29 cellular contexts compared by ENCODE assay signal in genomic region chr6:116359835-116360234, GRCh38.
"Had no signal": no experiment of that assay in that cellular context is flagged by ENCODE, and none has a peak within 500 bp of the region (broad histone marks: within the 10 kb centered on the region; RNA-seq: fewer than 3 reads in every experiment).

No MANE protein-coding gene starts in this region.

- ATAC-seq: effector memory CD8-positive, alpha-beta T cell; esophagus mucosa; foreskin keratinocyte; gastrocnemius medialis; gastroesophageal sphincter; heart left ventricle; heart right ventricle had no signal

- H3K27ac Mint-ChIP-seq: dendritic cell treated with granulocyte-macrophage colony-stimulating factor and Interleukin-4, amounts not matched to agents 40 ng/mL and 50 ng/mL, for 4 days; effector memory CD8-positive, alpha-beta T cell; endodermal cell had no signal

- H3K9me3 Mint-ChIP-seq: dendritic cell treated with granulocyte-macrophage colony-stimulating factor and Interleukin-4, amounts not matched to agents 40 ng/mL and 50 ng/mL, for 4 days; endodermal cell had no signal

- H3K27me3 Mint-ChIP-seq: dendritic cell treated with granulocyte-macrophage colony-stimulating factor and Interleukin-4, amounts not matched to agents 40 ng/mL and 50 ng/mL, for 4 days; effector memory CD8-positive, alpha-beta T cell had no signal

- H3K4me3 ChIP-seq: colonic mucosa, coronary artery, dorsolateral prefrontal cortex, esophagus muscularis mucosa, esophagus squamous epithelium, gastrocnemius medialis, gastroesophageal sphincter, heart left ventricle, heart right ventricle had no signal

- DNase-seq: colonic mucosa; cortex of kidney; dermis blood vessel endothelial cell; dorsolateral prefrontal cortex; effector CD4-positive, alpha-beta T cell; effector CD8-positive, alpha-beta T cell; effector memory CD4-positive, alpha-beta T cell; effector memory CD8-positive, alpha-beta T cell; endodermal cell; erythroblast; esophagus squamous epithelium; foreskin fibroblast; foreskin keratinocyte; foreskin melanocyte; gastrocnemius medialis; glutamatergic neuron; head of caudate nucleus; heart left ventricle; heart right ventricle had no signal

- H3K27ac ChIP-seq: colonic mucosa, coronary artery, dorsolateral prefrontal cortex, epithelial cell of prostate, esophagus muscularis mucosa, esophagus squamous epithelium, foreskin keratinocyte, gastrocnemius medialis, gastroesophageal sphincter, heart left ventricle, heart right ventricle had no signal

- H3K36me3 ChIP-seq: colonic mucosa, esophagus muscularis mucosa, esophagus squamous epithelium, gastrocnemius medialis, gastroesophageal sphincter, heart left ventricle, heart right ventricle had no signal

- H3K4me3 Mint-ChIP-seq: dendritic cell treated with granulocyte-macrophage colony-stimulating factor and Interleukin-4, amounts not matched to agents 40 ng/mL and 50 ng/mL, for 4 days; effector memory CD8-positive, alpha-beta T cell; endodermal cell had no signal

- FAIRE-seq: colon, endometrium, endothelial cell of umbilical vein, frontal cortex had no signal

- H3K9me3 ChIP-seq: colonic mucosa, esophagus muscularis mucosa, esophagus squamous epithelium, gastrocnemius medialis, gastroesophageal sphincter, heart left ventricle, heart right ventricle had no signal

- H3K4me1 ChIP-seq: colonic mucosa, esophagus muscularis mucosa, gastrocnemius medialis, gastroesophageal sphincter had no signal

- H3K27me3 ChIP-seq: colonic mucosa, dorsolateral prefrontal cortex, esophagus muscularis mucosa, esophagus squamous epithelium, foreskin keratinocyte, gastrocnemius medialis, gastroesophageal sphincter, heart left ventricle, heart right ventricle had no signal
